1 cellular context compared by ENCODE assay signal in genomic region chr2:177763532-177764265, GRCh38.
A peak's percentile ranks its signal among the peaks of the same experiment; 100 is the strongest.
TF ChIP-seq lines count a peak whose summit lies in the region.

No MANE protein-coding gene starts in this region.

TF ChIP-seq in K562, 482 proteins besides CTCF, POLR2A, EP300 and RAD21 (continued from another document and continues in another):
- TF ChIP-seq, protein P1, sequence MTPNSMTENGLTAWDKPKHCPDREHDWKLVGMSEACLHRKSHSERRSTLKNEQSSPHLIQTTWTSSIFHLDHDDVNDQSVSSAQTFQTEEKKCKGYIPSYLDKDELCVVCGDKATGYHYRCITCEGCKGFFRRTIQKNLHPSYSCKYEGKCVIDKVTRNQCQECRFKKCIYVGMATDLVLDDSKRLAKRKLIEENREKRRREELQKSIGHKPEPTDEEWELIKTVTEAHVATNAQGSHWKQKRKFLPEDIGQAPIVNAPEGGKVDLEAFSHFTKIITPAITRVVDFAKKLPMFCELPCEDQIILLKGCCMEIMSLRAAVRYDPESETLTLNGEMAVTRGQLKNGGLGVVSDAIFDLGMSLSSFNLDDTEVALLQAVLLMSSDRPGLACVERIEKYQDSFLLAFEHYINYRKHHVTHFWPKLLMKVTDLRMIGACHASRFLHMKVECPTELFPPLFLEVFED (CRISPR knock-in tag; conservative IDR thresholded peaks at IDR 0.05) = no peak
- TF ChIP-seq, protein P2, sequence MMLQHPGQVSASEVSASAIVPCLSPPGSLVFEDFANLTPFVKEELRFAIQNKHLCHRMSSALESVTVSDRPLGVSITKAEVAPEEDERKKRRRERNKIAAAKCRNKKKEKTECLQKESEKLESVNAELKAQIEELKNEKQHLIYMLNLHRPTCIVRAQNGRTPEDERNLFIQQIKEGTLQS (IDR thresholded peaks at IDR 0.05) = no peak
- TF ChIP-seq, protein P2 (CRISPR knock-in tag; conservative IDR thresholded peaks at IDR 0.05) = 0 out of 2 replicates have a peak, but pooled peaks have one; percentile 46
- TF ChIP-seq PYGO2 (tag; IDR thresholded peaks at IDR 0.05) (no peak), HMG20A (CRISPR knock-in tag; conservative IDR thresholded peaks at IDR 0.05) (no peak), POLR2G (IDR thresholded peaks at IDR 0.05; ENCODE audit: low read depth, low read length) (no peak), PREB (CRISPR knock-in tag; IDR thresholded peaks at IDR 0.05) (0 out of 2 replicates have a peak, but pooled peaks have one; percentile 63), TAF9B (IDR thresholded peaks at IDR 0.05; ENCODE audit: partially characterized antibody) (no peak), MYC (IDR thresholded peaks at IDR 0.05; ENCODE audit: low read depth, low read length) (peak; percentile 78; the same call in 1 of the 2 replicates), MYC (CRISPR knock-in tag; IDR thresholded peaks at IDR 0.05; ENCODE audit: borderline replicate concordance, low read depth) (no peak), GATAD2A (IDR thresholded peaks at IDR 0.05) (0 out of 2 replicates have a peak, but pooled peaks have one; percentile 59), POU5F1 (IDR thresholded peaks at IDR 0.05; ENCODE audit: borderline replicate concordance, low read depth, low read length, partially characterized antibody) (peak; percentile 12), ZBTB17 (CRISPR knock-in tag; IDR thresholded peaks at IDR 0.05) (peak; percentile 84), HDAC2 (IDR thresholded peaks at IDR 0.05) (peak; percentile 49; the same call in 1 of the 2 replicates), FOXK1 (CRISPR knock-in tag; IDR thresholded peaks at IDR 0.05; ENCODE audit: borderline replicate concordance) (0 out of 2 replicates have a peak, but pooled peaks have one; percentile 35), LCOR (CRISPR knock-in tag; IDR thresholded peaks at IDR 0.05) (peak; percentile 19; the same call in 1 of the 2 replicates), MLLT1 (IDR thresholded peaks at IDR 0.05) (peak in 1 of 2 experiments; percentile 31; a peak in 1 of 4 replicates), ZNF766 (CRISPR knock-in tag; conservative IDR thresholded peaks at IDR 0.05) (no peak), FOXA3 (CRISPR knock-in tag; conservative IDR thresholded peaks at IDR 0.05 in 1 of 2, IDR thresholded peaks at IDR 0.05 in 1 of 2) (no peak), VEZF1 (CRISPR knock-in tag; IDR thresholded peaks at IDR 0.05) (peak; percentile 98), BMI1 (IDR thresholded peaks at IDR 0.05; ENCODE audit: low read length) (0 out of 2 replicates have a peak, but pooled peaks have one; percentile 30), MTA3 (IDR thresholded peaks at IDR 0.05; ENCODE audit: borderline replicate concordance) (peak; percentile 37; the same call in 1 of the 2 replicates), SRF (CRISPR knock-in tag; IDR thresholded peaks at IDR 0.05) (peak in 1 of 2 experiments; percentile 68; a peak in 1 of 4 replicates), NR2C2 (CRISPR knock-in tag; IDR thresholded peaks at IDR 0.05) (0 out of 2 replicates have a peak, but pooled peaks have one; percentile 38), NR2C2 (tag; IDR thresholded peaks at IDR 0.05) (no peak), DACH1 (IDR thresholded peaks at IDR 0.05; ENCODE audit: partially characterized antibody) (peak; percentile 7), DEAF1 (CRISPR knock-in tag; IDR thresholded peaks at IDR 0.05) (peak; percentile 42; the same call in 1 of the 2 replicates), SMC3 (conservative IDR thresholded peaks at IDR 0.05; ENCODE audit: insufficient read depth, low read depth, low read length) (peak; percentile 76), CREB1 (IDR thresholded peaks at IDR 0.05) (no peak), CREB1 (CRISPR knock-in tag; IDR thresholded peaks at IDR 0.05) (peak; percentile 33; the same call in 1 of the 2 replicates), YY1 (IDR thresholded peaks at IDR 0.05; ENCODE audit: borderline replicate concordance in 1 of 3, control insufficient read depth in 1 of 3, extremely low read depth in 1 of 3, insufficient read depth in 3 of 3, insufficient read length in 1 of 3, insufficient replicate concordance in 2 of 3, low read depth in 1 of 3, low read length in 2 of 3) (no peak), ZHX1 (conservative IDR thresholded peaks at IDR 0.05; ENCODE audit: low read length) (no peak), MAZ (CRISPR knock-in tag; conservative IDR thresholded peaks at IDR 0.05 in 1 of 2, IDR thresholded peaks at IDR 0.05 in 1 of 2) (peak; percentile 44 to 75; a peak in 1 of 4 replicates), ATF7 (IDR thresholded peaks at IDR 0.05) (peak; percentile 38), CBX8 (IDR thresholded peaks at IDR 0.05; ENCODE audit: borderline replicate concordance, extremely low read depth, low read depth, low read length, poor library complexity, severe bottlenecking) (no peak), POLR2H (tag; IDR thresholded peaks at IDR 0.05; ENCODE audit: low read depth) (no peak), ZNF507 (tag; conservative IDR thresholded peaks at IDR 0.05) (no peak), ZC3H4 (CRISPR knock-in tag; IDR thresholded peaks at IDR 0.05; ENCODE audit: borderline replicate concordance) (no peak), XRCC5 (IDR thresholded peaks at IDR 0.05; ENCODE audit: low read depth, low read length) (peak; percentile 82), ETV1 (tag; conservative IDR thresholded peaks at IDR 0.05; ENCODE audit: low read depth) (no peak), NEUROD1 (IDR thresholded peaks at IDR 0.05; ENCODE audit: borderline replicate concordance, low read depth, low read length, partially characterized antibody) (peak; percentile 37), ZNF224 (CRISPR knock-in tag; IDR thresholded peaks at IDR 0.05) (no peak), NFRKB (IDR thresholded peaks at IDR 0.05; ENCODE audit: low read depth) (no peak), LEF1 (IDR thresholded peaks at IDR 0.05) (no peak), CHCHD3 (CRISPR knock-in tag; IDR thresholded peaks at IDR 0.05) (no peak), HNRNPK (IDR thresholded peaks at IDR 0.05; ENCODE audit: low read depth, low read length, poor library complexity, severe bottlenecking) (no peak), GATA2 (CRISPR knock-in tag; IDR thresholded peaks at IDR 0.05) (no peak), TCFL5 (CRISPR knock-in tag; conservative IDR thresholded peaks at IDR 0.05) (no peak), SOX6 (IDR thresholded peaks at IDR 0.05) (peak; percentile 44), PTRF (tag; IDR thresholded peaks at IDR 0.05) (no peak), SRSF9 (IDR thresholded peaks at IDR 0.05; ENCODE audit: borderline replicate concordance, low read depth, low read length) (no peak), SREBF2 (CRISPR knock-in tag; IDR thresholded peaks at IDR 0.05) (no peak)
- TF ChIP-seq, protein P3, sequence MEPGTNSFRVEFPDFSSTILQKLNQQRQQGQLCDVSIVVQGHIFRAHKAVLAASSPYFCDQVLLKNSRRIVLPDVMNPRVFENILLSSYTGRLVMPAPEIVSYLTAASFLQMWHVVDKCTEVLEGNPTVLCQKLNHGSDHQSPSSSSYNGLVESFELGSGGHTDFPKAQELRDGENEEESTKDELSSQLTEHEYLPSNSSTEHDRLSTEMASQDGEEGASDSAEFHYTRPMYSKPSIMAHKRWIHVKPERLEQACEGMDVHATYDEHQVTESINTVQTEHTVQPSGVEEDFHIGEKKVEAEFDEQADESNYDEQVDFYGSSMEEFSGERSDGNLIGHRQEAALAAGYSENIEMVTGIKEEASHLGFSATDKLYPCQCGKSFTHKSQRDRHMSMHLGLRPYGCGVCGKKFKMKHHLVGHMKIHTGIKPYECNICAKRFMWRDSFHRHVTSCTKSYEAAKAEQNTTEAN (CRISPR knock-in tag; IDR thresholded peaks at IDR 0.05) = no peak
- TF ChIP-seq, protein P4, sequence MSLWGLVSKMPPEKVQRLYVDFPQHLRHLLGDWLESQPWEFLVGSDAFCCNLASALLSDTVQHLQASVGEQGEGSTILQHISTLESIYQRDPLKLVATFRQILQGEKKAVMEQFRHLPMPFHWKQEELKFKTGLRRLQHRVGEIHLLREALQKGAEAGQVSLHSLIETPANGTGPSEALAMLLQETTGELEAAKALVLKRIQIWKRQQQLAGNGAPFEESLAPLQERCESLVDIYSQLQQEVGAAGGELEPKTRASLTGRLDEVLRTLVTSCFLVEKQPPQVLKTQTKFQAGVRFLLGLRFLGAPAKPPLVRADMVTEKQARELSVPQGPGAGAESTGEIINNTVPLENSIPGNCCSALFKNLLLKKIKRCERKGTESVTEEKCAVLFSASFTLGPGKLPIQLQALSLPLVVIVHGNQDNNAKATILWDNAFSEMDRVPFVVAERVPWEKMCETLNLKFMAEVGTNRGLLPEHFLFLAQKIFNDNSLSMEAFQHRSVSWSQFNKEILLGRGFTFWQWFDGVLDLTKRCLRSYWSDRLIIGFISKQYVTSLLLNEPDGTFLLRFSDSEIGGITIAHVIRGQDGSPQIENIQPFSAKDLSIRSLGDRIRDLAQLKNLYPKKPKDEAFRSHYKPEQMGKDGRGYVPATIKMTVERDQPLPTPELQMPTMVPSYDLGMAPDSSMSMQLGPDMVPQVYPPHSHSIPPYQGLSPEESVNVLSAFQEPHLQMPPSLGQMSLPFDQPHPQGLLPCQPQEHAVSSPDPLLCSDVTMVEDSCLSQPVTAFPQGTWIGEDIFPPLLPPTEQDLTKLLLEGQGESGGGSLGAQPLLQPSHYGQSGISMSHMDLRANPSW (CRISPR knock-in tag; IDR thresholded peaks at IDR 0.05) = 0 out of 2 replicates have a peak, but pooled peaks have one; percentile 23
